Comparison of ENCODE assay signal across 29 cellular contexts in the genomic region with DNA sequence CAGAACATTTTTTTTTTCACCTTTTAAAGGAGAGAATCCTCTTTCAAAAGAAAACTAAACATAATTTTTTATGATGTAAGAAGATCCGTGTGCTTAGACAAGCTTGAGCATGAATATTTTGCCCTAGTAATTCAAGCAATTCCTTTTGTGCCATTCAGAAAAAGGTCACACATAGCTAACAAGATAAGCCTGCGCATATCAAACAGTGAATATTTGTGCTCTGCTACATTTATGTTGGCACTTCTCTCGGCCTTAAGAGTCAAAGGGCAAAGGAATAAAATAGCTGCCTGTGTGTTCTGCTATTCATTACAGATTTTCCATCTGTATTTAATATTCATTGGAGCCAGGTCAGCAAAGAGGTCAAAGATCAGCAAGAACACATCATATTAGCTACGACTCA.
DNase-seq lines count a peak whose midpoint lies in the region; ATAC-seq, FAIRE-seq and TF ChIP-seq lines count a peak whose summit lies in the region.
"Had no signal": no experiment of that assay in that cellular context is flagged by ENCODE, and none has a peak within 500 bp of the region (broad histone marks: within the 10 kb centered on the region; RNA-seq: fewer than 3 reads in every experiment).

No MANE protein-coding gene starts in this region.

- peak overlapping the region; percentile 98 for H3K27ac ChIP-seq in ACC112 (ENCODE audit: low read depth, low read length)
- no peak overlapping the region for H3K27ac ChIP-seq in foreskin keratinocyte
- H3K27ac ChIP-seq: adrenal gland, BLaER1, breast epithelium, coronary artery, lower lobe of right lung, neural progenitor cell, upper lobe of left lung had no signal

- TF ChIP-seq CTCF in bronchial epithelial cell (IDR thresholded peaks at IDR 0.05; ENCODE audit: insufficient read depth, low read length, severe bottlenecking) (no peak), foreskin keratinocyte (conservative IDR thresholded peaks at IDR 0.05) (peak; percentile 7)

- no peak for FAIRE-seq in bronchial epithelial cell (lab: Jason Lieb, UNC)
- FAIRE-seq: frontal cortex had no signal

- ATAC-seq in foreskin keratinocyte (peak; percentile 24), GM18868 (IDR thresholded peaks at IDR 0.05; ENCODE audit: unreplicated experiment) (no peak), GM21825 (IDR thresholded peaks at IDR 0.05; ENCODE audit: unreplicated experiment) (no peak)
- ATAC-seq: activated CD8-positive, alpha-beta T cell treated with anti-CD3 and anti-CD28 coated beads for 36 hours; lower lobe of right lung had no signal

- H3K79me2 ChIP-seq in ACC112 (ENCODE audit: control insufficient read depth, insufficient read depth, low read length, unreplicated experiment), result no peaks in the 10 kb centered on the region

- DNase-seq in NCI-H146 treated with DMSO at 0.1 percent for 48 hours (lab: John Stamatoyannopoulos, UW; ENCODE audit: unreplicated experiment) (peak; percentile 43), bronchial epithelial cell (ENCODE audit: low read depth) (peak; percentile 84), foreskin keratinocyte (peak in 1 of 2 donors; percentile 72), NCI-H524 treated with DMSO at 0.1 percent for 48 hours (lab: John Stamatoyannopoulos, UW) (no peak)
- no peak for DNase-seq in activated CD4-positive, alpha-beta T cell treated with anti-CD3 and anti-CD28 coated beads, Interleukin-2, amount 50 U/mL, for 48 hours
- DNase-seq: activated CD4-positive, CD25-positive, alpha-beta regulatory T cell; activated CD8-positive, alpha-beta T cell treated with anti-CD3 and anti-CD28 coated beads for 36 hours; activated gamma-delta T cell treated with Interleukin-2 at 50 U/mL for 16 hours; adrenal gland; endodermal cell; H9; hypothalamus; islet precursor cell; Karpas-422; lower lobe of right lung; NCI-H1048; NCI-H2081; NCI-H524; RPMI8226; T-helper 9 cell; upper lobe of left lung had no signal

- H3K27me3 ChIP-seq in ACC112 (ENCODE audit: insufficient read depth, low read length) (no peaks in the 10 kb centered on the region), bronchial epithelial cell (ENCODE audit: control insufficient read depth, insufficient read depth, low read length) (no peaks in the 10 kb centered on the region), foreskin keratinocyte (no peaks in the 10 kb centered on the region)
- H3K27me3 ChIP-seq: adrenal gland, BLaER1, breast epithelium, neural progenitor cell, upper lobe of left lung had no signal

- peak overlapping the region; percentile 28 for H2AFZ ChIP-seq in ACC112 (ENCODE audit: low read length, unreplicated experiment)
- H2AFZ ChIP-seq: neural progenitor cell had no signal

- no peak overlapping the region for H3K4me3 ChIP-seq in ACC112 (ENCODE audit: low read depth, low read length)
- no peak overlapping the region for H3K4me3 ChIP-seq in bronchial epithelial cell (ENCODE audit: low read depth, low read length)
- H3K4me3 ChIP-seq: adrenal gland, BLaER1, breast epithelium, coronary artery, lower lobe of right lung, neural progenitor cell, upper lobe of left lung had no signal

- H3K36me3 ChIP-seq in ACC112 (ENCODE audit: insufficient read depth, low read length) (peaks cover 6% of the 10 kb centered on the region; the same call in 1 of the 2 replicates), bronchial epithelial cell (ENCODE audit: control insufficient read depth, insufficient read depth, low read length) (no peaks in the 10 kb centered on the region)
- H3K36me3 ChIP-seq: adrenal gland, BLaER1, breast epithelium, lower lobe of right lung, neural progenitor cell, upper lobe of left lung had no signal

- peaks cover 68% of the 10 kb centered on the region for H3K4me1 ChIP-seq in ACC112 (ENCODE audit: control insufficient read depth, insufficient read depth, low read length, unreplicated experiment)
- peaks cover 23% of the 10 kb centered on the region for H3K4me1 ChIP-seq in foreskin keratinocyte
- H3K4me1 ChIP-seq: adrenal gland, BLaER1, breast epithelium, lower lobe of right lung, neural progenitor cell, upper lobe of left lung had no signal

Comparison
In these comparisons a context has a peak if more than half of its experiments do, and no peak if none do; other contexts are left out.
1. DNase-seq: peak in NCI-H146 treated with DMSO at 0.1 percent for 48 hours (single experiment) and bronchial epithelial cell (single experiment); none in NCI-H524 treated with DMSO at 0.1 percent for 48 hours (single experiment) and activated CD4-positive, alpha-beta T cell treated with anti-CD3 and anti-CD28 coated beads, Interleukin-2, amount 50 U/mL, for 48 hours (0 of 2).